Comparison of ENCODE assay signal across 23 cellular contexts in genomic region chr5:77641397-77641943, GRCh38. TPM values are rescaled to one million over a fixed set of nuclear protein-coding genes. Genes with fewer than 3 reads are reported as not detected.
DNase-seq lines count a peak whose midpoint lies in the region; ATAC-seq and TF ChIP-seq lines count a peak whose summit lies in the region.
"Had no signal": no experiment of that assay in that cellular context is flagged by ENCODE, and none has a peak within 500 bp of the region (broad histone marks: within the 10 kb centered on the region; RNA-seq: fewer than 3 reads in every experiment).

No MANE protein-coding gene starts in this region.

- no peak overlapping the region for H3K9ac ChIP-seq in SK-N-SH
- H3K9ac ChIP-seq: BLaER1 treated with 17β-estradiol and CSF1 and Interleukin-3, amounts not matched to agents 10 nM and 100 nM had no signal

- H4K20me1 ChIP-seq in SK-N-SH (ENCODE audit: insufficient read depth) = peaks cover 6% of the 10 kb centered on the region; the same call in 1 of the 2 replicates

- H3K4me1 ChIP-seq in SK-N-SH (ENCODE audit: control insufficient read depth in 1 of 2, insufficient read depth in 2 of 2, low read depth in 1 of 2, low read length in 1 of 2) = peaks cover 0 to 6% of the 10 kb centered on the region in 2 experiments; a peak in 1 of 4 replicates
- H3K4me1 ChIP-seq in CD8-positive, alpha-beta memory T cell (ENCODE audit: insufficient read depth, low read length) = peaks cover 17% of the 10 kb centered on the region

- CTCF ChIA-PET in SK-N-SH (lab: Yijun Ruan, JAX) = interaction anchor here (1.5 to 2.8 kb wide), 2 partner anchors 9 to 10 kb away, joined by 3 to 11 read pairs; no protein-coding TSS in a partner anchor
- CTCF ChIA-PET in CD8-positive, alpha-beta memory T cell (lab: Charles Lee) = no interaction called here

- H3K4me3 Mint-ChIP-seq in CD8-positive, alpha-beta memory T cell = peak overlapping the region in 5 of 7 donors; percentile 2 to 35 (median 28)
- H3K4me3 Mint-ChIP-seq: activated T-helper 17 cell treated with anti-CD3 and anti-CD28 coated beads, Interleukin-2, amount 50 U/mL, for 72 hours; HFFc6 had no signal

- no peak overlapping the region for H3K27ac ChIP-seq in SK-N-SH (ENCODE audit: low read depth in 2 of 2, low read length in 1 of 2)
- H3K27ac ChIP-seq in CD8-positive, alpha-beta memory T cell (ENCODE audit: low read depth, low read length) = no peak overlapping the region
- H3K27ac ChIP-seq: BLaER1 treated with 17β-estradiol and CSF1 and Interleukin-3, amounts not matched to agents 10 nM and 100 nM; gastroesophageal sphincter; HL-60; left lung; neutrophil; uterus had no signal

- peaks cover 32 to 34% (median 32%) of the 10 kb centered on the region in 3 donors for H3K4me1 Mint-ChIP-seq in CD8-positive, alpha-beta memory T cell

- peaks cover 9 to 46% (median 39%) of the 10 kb centered on the region in 5 donors for H3K9me3 Mint-ChIP-seq in CD8-positive, alpha-beta memory T cell
- H3K9me3 Mint-ChIP-seq: HFFc6 had no signal

- H3F3A ChIP-seq in SK-N-SH (replicated peaks; ENCODE audit: insufficient read depth) = peaks cover 7% of the 10 kb centered on the region

- WGBS in SK-N-SH (ENCODE audit: low lambda C conversion rate) = 15% methylated on average over 23 of the region's 23 CpGs

- H3K4me3 ChIP-seq in SK-N-SH (ENCODE audit: low read depth in 2 of 2, low read length in 1 of 2) = no peak overlapping the region
- no peak overlapping the region for H3K4me3 ChIP-seq in CD8-positive, alpha-beta memory T cell (ENCODE audit: low read length)
- H3K4me3 ChIP-seq: gastroesophageal sphincter, left lung, uterus had no signal

- no peak for TF ChIP-seq CTCF in SK-N-SH (IDR thresholded peaks at IDR 0.05)

- H3K36me3 ChIP-seq in SK-N-SH (replicated peaks in 1 of 2; ENCODE audit: control insufficient read depth in 1 of 2, insufficient read depth in 2 of 2, low read length in 1 of 2) = no peaks in the 10 kb centered on the region
- H3K36me3 ChIP-seq in CD8-positive, alpha-beta memory T cell (ENCODE audit: insufficient read depth, low read length) = no peaks in the 10 kb centered on the region
- H3K36me3 ChIP-seq: BLaER1 treated with 17β-estradiol and CSF1 and Interleukin-3, amounts not matched to agents 10 nM and 100 nM; gastroesophageal sphincter; left lung; neutrophil; uterus had no signal

- H3K4me2 ChIP-seq in SK-N-SH = no peak overlapping the region

- no peaks in the 10 kb centered on the region for H3K9me3 ChIP-seq in SK-N-SH
- H3K9me3 ChIP-seq in CD8-positive, alpha-beta memory T cell (ENCODE audit: low read length) = no peaks in the 10 kb centered on the region
- H3K9me3 ChIP-seq: gastroesophageal sphincter, left lung, neutrophil, uterus had no signal

- peaks cover 95% of the 10 kb centered on the region for H3K27me3 ChIP-seq in SK-N-SH (ENCODE audit: insufficient read depth)
- H3K27me3 ChIP-seq in CD8-positive, alpha-beta memory T cell (ENCODE audit: insufficient read depth, low read length, poor library complexity, severe bottlenecking) = peaks cover 93% of the 10 kb centered on the region

- no peak for TF ChIP-seq EP300 in SK-N-SH (IDR thresholded peaks at IDR 0.05; ENCODE audit: borderline replicate concordance in 1 of 2, low read depth in 1 of 2, low read length in 1 of 2)

- H3K9me2 ChIP-seq in SK-N-SH = no peaks in the 10 kb centered on the region

- H3K27ac Mint-ChIP-seq in CD8-positive, alpha-beta memory T cell = peak overlapping the region in 2 of 8 donors; percentile 80 to 89
- H3K27ac Mint-ChIP-seq: activated T-helper 17 cell treated with anti-CD3 and anti-CD28 coated beads, Interleukin-2, amount 50 U/mL, for 72 hours; HFFc6 had no signal

- no peak overlapping the region for H2AFZ ChIP-seq in SK-N-SH (ENCODE audit: low read depth)

- ATAC-seq in SK-N-SH treated with all-trans-retinoic acid at 6 μM for 48 hours (no peak), HG03565 (IDR thresholded peaks at IDR 0.05; ENCODE audit: unreplicated experiment) (no peak)
- ATAC-seq: activated T-helper 17 cell treated with anti-CD3 and anti-CD28 coated beads, Interleukin-2, amount 50 U/mL, for 72 hours; esophagus mucosa; gastroesophageal sphincter; left lung had no signal

- no peak for TF ChIP-seq RAD21 in SK-N-SH (IDR thresholded peaks at IDR 0.05; ENCODE audit: low read length)

- no peaks in the 10 kb centered on the region for H3K79me2 ChIP-seq in SK-N-SH (ENCODE audit: insufficient read depth)

- peak; percentile 40 for DNase-seq in SK-N-SH
- DNase-seq in CD8-positive, alpha-beta memory T cell = no peak
- peak; percentile 73 for DNase-seq in NCI-H69 (lab: John Stamatoyannopoulos, UW)
- peak; percentile 29 for DNase-seq in left kidney (ENCODE audit: low read depth, low spot score)
- no peak for DNase-seq in NCI-H2196 treated with DMSO at 0.1 percent for 48 hours (lab: John Stamatoyannopoulos, UW; ENCODE audit: unreplicated experiment)
- DNase-seq in NCI-H2081 (lab: John Stamatoyannopoulos, UW) = no peak
- DNase-seq: activated CD8-positive, alpha-beta memory T cell treated with anti-CD3 and anti-CD28 coated beads for 24 hours; amygdala; central memory CD4-positive, alpha-beta T cell; DMS79 treated with DMSO at 0.1 percent for 48 hours; HFFc6; uterus had no signal

- POLR2A ChIA-PET in SK-N-SH (lab: Yijun Ruan, JAX) = no interaction called here
- POLR2A ChIA-PET in CD8-positive, alpha-beta memory T cell (lab: Charles Lee) = no interaction called here

- H3K36me3 Mint-ChIP-seq in CD8-positive, alpha-beta memory T cell = peaks cover 0 to 5% (median 2%) of the 10 kb centered on the region in 3 donors

- H3K27me3 Mint-ChIP-seq in CD8-positive, alpha-beta memory T cell = peaks cover 79 to 86% of the 10 kb centered on the region in 2 donors

TF ChIP-seq in SK-N-SH, 30 proteins besides CTCF, POLR2A, EP300 and RAD21:
- TF ChIP-seq TCF12 (IDR thresholded peaks at IDR 0.05) (no peak), TAF1 (IDR thresholded peaks at IDR 0.05; ENCODE audit: borderline replicate concordance, low read depth, low read length) (no peak), MEF2A (IDR thresholded peaks at IDR 0.05; ENCODE audit: borderline replicate concordance, low read depth) (no peak), USF1 (IDR thresholded peaks at IDR 0.05; ENCODE audit: borderline replicate concordance, low read depth) (no peak), GABPA (IDR thresholded peaks at IDR 0.05; ENCODE audit: low read depth) (no peak), RCOR1 (IDR thresholded peaks at IDR 0.05; ENCODE audit: low read length) (no peak), CHD2 (IDR thresholded peaks at IDR 0.05; ENCODE audit: low read length, partially characterized antibody) (no peak), POLR2AphosphoS5 (IDR thresholded peaks at IDR 0.05; ENCODE audit: low read depth, low read length) (no peak), FOXM1 (IDR thresholded peaks at IDR 0.05; ENCODE audit: low read depth) (no peak), IRF3 (IDR thresholded peaks at IDR 0.05; ENCODE audit: low read depth, low read length) (no peak)

TF ChIP-seq in SK-N-SH treated with all-trans-retinoic acid at 6 μM for 48 hours, 23 proteins besides CTCF, POLR2A, EP300 and RAD21 (continues in another document):
- no peak for TF ChIP-seq TCF4 (CRISPR knock-in tag; IDR thresholded peaks at IDR 0.05; ENCODE audit: borderline replicate concordance)
- TF ChIP-seq SNAI2 (CRISPR knock-in tag; IDR thresholded peaks at IDR 0.05) = no peak
- no peak for TF ChIP-seq BACH2 (CRISPR knock-in tag; IDR thresholded peaks at IDR 0.05; ENCODE audit: borderline replicate concordance)
- no peak for TF ChIP-seq ISL1 (CRISPR knock-in tag; IDR thresholded peaks at IDR 0.05)
- TF ChIP-seq ZNF8 (CRISPR knock-in tag; IDR thresholded peaks at IDR 0.05) = no peak
- no peak for TF ChIP-seq ZFP3 (CRISPR knock-in tag; IDR thresholded peaks at IDR 0.05)
- no peak for TF ChIP-seq ZNF565 (CRISPR knock-in tag; conservative IDR thresholded peaks at IDR 0.05; ENCODE audit: low read depth)
- no peak for TF ChIP-seq TSHZ2 (CRISPR knock-in tag; IDR thresholded peaks at IDR 0.05)
- TF ChIP-seq ZNF70 (CRISPR knock-in tag; IDR thresholded peaks at IDR 0.05) = no peak

RNA-seq across cellular contexts. Expression of gene OTP, which starts 3.0 kb away (rescaled TPM):
- not detected in 2 replicates for polyA plus RNA-seq in SK-N-SH (2012; rRNA removed)
- polyA plus RNA-seq in SK-N-SH (2012; cell fraction: cytosol; rRNA removed) = not detected in 2 replicates
- polyA plus RNA-seq in SK-N-SH (2012; cell fraction: nucleus; rRNA removed) = not detected in 2 replicates
- not detected for total RNA-seq in CD8-positive, alpha-beta memory T cell
- not detected for polyA plus RNA-seq in CD8-positive, alpha-beta memory T cell
- total RNA-seq: activated T-helper 17 cell treated with anti-CD3 and anti-CD28 coated beads, Interleukin-2, amount 50 U/mL, for 72 hours; esophagus mucosa; HFFc6; left lung; mononuclear cell; NCI-H460; uterus had no signal

Comparison
In these comparisons a context has a peak if more than half of its experiments do, and no peak if none do; other contexts are left out.
1. DNase-seq: peak in SK-N-SH (single experiment), NCI-H69 (single experiment) and left kidney (single experiment); none in CD8-positive, alpha-beta memory T cell (0 of 5), NCI-H2196 treated with DMSO at 0.1 percent for 48 hours (single experiment) and NCI-H2081 (0 of 2).